10 cellular contexts compared by ENCODE assay signal in the genomic region with DNA sequence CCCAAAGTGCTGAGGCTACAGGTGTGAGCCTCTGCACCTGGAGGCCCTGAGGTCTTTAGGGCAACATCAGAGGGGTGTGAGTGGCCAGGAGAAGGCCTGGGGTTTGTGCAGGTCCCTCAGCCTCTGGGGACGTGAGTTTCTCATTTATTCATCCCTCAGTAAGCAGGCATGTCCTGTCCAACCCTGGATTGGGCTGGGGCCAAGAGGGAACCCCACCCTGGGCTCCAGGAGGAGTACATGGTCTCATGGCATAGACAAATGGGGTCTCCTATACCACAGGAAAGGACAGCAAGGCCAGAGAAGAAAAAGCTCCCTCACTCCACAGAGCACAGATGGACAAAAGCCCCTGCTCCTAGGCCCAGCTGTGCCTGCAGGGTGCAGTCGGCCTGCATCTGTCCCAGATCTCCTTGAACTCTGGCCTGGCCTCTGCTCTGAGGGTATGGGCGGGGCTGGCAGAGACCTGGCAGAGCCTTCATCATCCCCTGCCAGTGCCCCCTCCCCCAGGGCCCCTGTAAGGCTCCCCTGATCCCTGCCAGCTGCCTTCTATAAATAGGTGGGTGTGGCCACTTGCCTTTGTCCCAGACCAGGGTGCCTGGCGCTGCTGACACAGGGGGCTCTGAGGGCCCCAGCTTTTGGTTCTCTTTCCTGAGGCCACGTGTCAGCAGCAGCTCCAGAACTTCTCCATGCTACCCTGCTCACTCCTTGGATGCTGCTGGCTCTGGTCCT. TPM values are rescaled to one million over a fixed set of nuclear protein-coding genes. Genes with fewer than 3 reads are reported as not detected.
A peak's percentile ranks its signal among the peaks of the same experiment; 100 is the strongest.
DNase-seq lines count a peak whose midpoint lies in the region; ATAC-seq and TF ChIP-seq lines count a peak whose summit lies in the region.
"Had no signal": no experiment of that assay in that cellular context is flagged by ENCODE, and none has a peak within 500 bp of the region (broad histone marks: within the 10 kb centered on the region; RNA-seq: fewer than 3 reads in every experiment).

No MANE protein-coding gene starts in this region.

- no peaks in the 10 kb centered on the region for H3K9me3 Mint-ChIP-seq in osteocyte (ENCODE audit: unreplicated experiment)
- H3K9me3 Mint-ChIP-seq in activated CD4-positive, alpha-beta memory T cell treated with anti-CD3 and anti-CD28 coated beads, Interleukin-2, amount 10 ng/mL, durations not matched to agents 7 days and 5 days: no peaks in the 10 kb centered on the region
- H3K9me3 Mint-ChIP-seq: natural killer cell treated with Interleukin-12 subunit alpha and Interleukin-12 subunit beta and Interleukin-15 and Interleukin-18, amount 100 ng/mL, for 72 hours had no signal

- peak overlapping the region in 7 of 11 experiments; percentile 1 to 57 (median 32); a peak in 7 of 22 replicates for H3K27ac ChIP-seq in BLaER1 treated with 17β-estradiol and CSF1 and Interleukin-3, amounts not matched to agents 10 nM and 100 nM

- 0 out of 22 replicates have a peak, but pooled peaks cover 0 to 6% (median 0%) of the 10 kb centered on the region in 11 experiments for H3K27me3 ChIP-seq in BLaER1 treated with 17β-estradiol and CSF1 and Interleukin-3, amounts not matched to agents 10 nM and 100 nM
- H3K27me3 ChIP-seq: body of pancreas had no signal

- DNase-seq in LHCN-M2 (ENCODE audit: low read depth) (peak; percentile 66), fibroblast of the aortic adventitia (ENCODE audit: low read depth) (peak; percentile 37), osteocyte (ENCODE audit: extremely low spot score, unreplicated experiment) (no peak), GM19238 (ENCODE audit: insufficient read length, low spot score) (no peak)
- DNase-seq in stimulated activated CD4-positive, alpha-beta T cell treated with anti-CD3 and anti-CD28 coated beads, Interleukin-2, amount 100 ng/mL, for 48 hours: no peak
- DNase-seq in activated CD4-positive, alpha-beta memory T cell treated with anti-CD3 and anti-CD28 coated beads, Interleukin-2, amount 10 ng/mL, durations not matched to agents 7 days and 5 days: no peak
- DNase-seq: body of pancreas had no signal

- peaks cover 30 to 68% (median 55%) of the 10 kb centered on the region in 10 experiments for H3K4me1 ChIP-seq in BLaER1 treated with 17β-estradiol and CSF1 and Interleukin-3, amounts not matched to agents 10 nM and 100 nM

- H3K9ac ChIP-seq in BLaER1 treated with 17β-estradiol and CSF1 and Interleukin-3, amounts not matched to agents 10 nM and 100 nM: peak overlapping the region in 7 of 11 experiments; percentile 9 to 54 (median 34); a peak in 9 of 22 replicates

- no peaks in the 10 kb centered on the region for H3K27me3 Mint-ChIP-seq in osteocyte (ENCODE audit: unreplicated experiment)
- no peaks in the 10 kb centered on the region for H3K27me3 Mint-ChIP-seq in activated CD4-positive, alpha-beta memory T cell treated with anti-CD3 and anti-CD28 coated beads, Interleukin-2, amount 10 ng/mL, durations not matched to agents 7 days and 5 days

- POLR2A ChIA-PET in activated CD4-positive, alpha-beta memory T cell treated with anti-CD3 and anti-CD28 coated beads, Interleukin-2, amount 10 ng/mL, durations not matched to agents 7 days and 5 days (lab: Charles Lee): no interaction called here

- peak overlapping the region; percentile 44 for H3K4me3 Mint-ChIP-seq in osteocyte (ENCODE audit: unreplicated experiment)
- no peak overlapping the region for H3K4me3 Mint-ChIP-seq in activated CD4-positive, alpha-beta memory T cell treated with anti-CD3 and anti-CD28 coated beads, Interleukin-2, amount 10 ng/mL, durations not matched to agents 7 days and 5 days
- H3K4me3 Mint-ChIP-seq: natural killer cell treated with Interleukin-12 subunit alpha and Interleukin-12 subunit beta and Interleukin-15 and Interleukin-18, amount 100 ng/mL, for 72 hours had no signal

- no peaks in the 10 kb centered on the region for H4K20me1 ChIP-seq in BLaER1 treated with 17β-estradiol and CSF1 and Interleukin-3, amounts not matched to agents 10 nM and 100 nM

- ATAC-seq in HG02798 (IDR thresholded peaks at IDR 0.05; ENCODE audit: poor library complexity, unreplicated experiment): no peak
- ATAC-seq: body of pancreas; natural killer cell treated with Interleukin-12 subunit alpha and Interleukin-12 subunit beta and Interleukin-15 and Interleukin-18, amount 100 ng/mL, for 72 hours had no signal

- no peaks in the 10 kb centered on the region for H3K36me3 ChIP-seq in BLaER1 treated with 17β-estradiol and CSF1 and Interleukin-3, amounts not matched to agents 10 nM and 100 nM

- no peak overlapping the region for H3K4me3 ChIP-seq in BLaER1 treated with 17β-estradiol and CSF1 and Interleukin-3, amounts not matched to agents 10 nM and 100 nM
- H3K4me3 ChIP-seq in fibroblast of the aortic adventitia (ENCODE audit: low read depth, low read length): no peak overlapping the region
- H3K4me3 ChIP-seq: body of pancreas had no signal

- H3K27ac Mint-ChIP-seq in osteocyte (ENCODE audit: unreplicated experiment): peak overlapping the region; percentile 57
- no peak overlapping the region for H3K27ac Mint-ChIP-seq in activated CD4-positive, alpha-beta memory T cell treated with anti-CD3 and anti-CD28 coated beads, Interleukin-2, amount 10 ng/mL, durations not matched to agents 7 days and 5 days
- H3K27ac Mint-ChIP-seq: natural killer cell treated with Interleukin-12 subunit alpha and Interleukin-12 subunit beta and Interleukin-15 and Interleukin-18, amount 100 ng/mL, for 72 hours had no signal

- H3K4me2 ChIP-seq in BLaER1 treated with 17β-estradiol and CSF1 and Interleukin-3, amounts not matched to agents 10 nM and 100 nM: peak overlapping the region; percentile 70 to 92 (median 83)

- no peaks in the 10 kb centered on the region for H3K9me3 ChIP-seq in BLaER1 treated with 17β-estradiol and CSF1 and Interleukin-3, amounts not matched to agents 10 nM and 100 nM (replicated peaks in 1 of 11)
- H3K9me3 ChIP-seq: body of pancreas had no signal

- H3K4me1 Mint-ChIP-seq in osteocyte (ENCODE audit: unreplicated experiment): peaks cover 61% of the 10 kb centered on the region
- H3K4me1 Mint-ChIP-seq in activated CD4-positive, alpha-beta memory T cell treated with anti-CD3 and anti-CD28 coated beads, Interleukin-2, amount 10 ng/mL, durations not matched to agents 7 days and 5 days: no peaks in the 10 kb centered on the region

- H3K36me3 Mint-ChIP-seq in osteocyte (ENCODE audit: unreplicated experiment): peaks cover 7% of the 10 kb centered on the region
- no peaks in the 10 kb centered on the region for H3K36me3 Mint-ChIP-seq in activated CD4-positive, alpha-beta memory T cell treated with anti-CD3 and anti-CD28 coated beads, Interleukin-2, amount 10 ng/mL, durations not matched to agents 7 days and 5 days (ENCODE audit: low read depth)
- H3K36me3 Mint-ChIP-seq: natural killer cell treated with Interleukin-12 subunit alpha and Interleukin-12 subunit beta and Interleukin-15 and Interleukin-18, amount 100 ng/mL, for 72 hours had no signal

- CTCF ChIA-PET in activated CD4-positive, alpha-beta memory T cell treated with anti-CD3 and anti-CD28 coated beads, Interleukin-2, amount 10 ng/mL, durations not matched to agents 7 days and 5 days (lab: Charles Lee): no interaction called here

- TF ChIP-seq CTCF in fibroblast of the aortic adventitia (IDR thresholded peaks at IDR 0.05; ENCODE audit: insufficient read depth, low read length) (no peak), osteocyte (IDR thresholded peaks at IDR 0.05) (no peak)

RNA-seq across cellular contexts. Expression of gene A4GALT, which starts 34.6 kb away (rescaled TPM):
- total RNA-seq in LHCN-M2 (2014; rRNA removed) (22.6 and 29.3 TPM in 2 replicates), fibroblast of the aortic adventitia (ENCODE audit: low replicate concordance) (18.2 and 22.2 TPM in 2 replicates), osteocyte (29.9 and 32.8 TPM in 2 replicates)
- 11.6 TPM for polyA plus RNA-seq in LHCN-M2 (2012)
- total RNA-seq in activated CD4-positive, alpha-beta memory T cell treated with anti-CD3 and anti-CD28 coated beads, Interleukin-2, amount 10 ng/mL, durations not matched to agents 7 days and 5 days: under 1 TPM; 0.58 to 0.63 TPM

RNA-seq across cellular contexts. Expression of gene CYB5R3, which starts 36.9 kb away (rescaled TPM):
- 165 and 193 TPM in 2 replicates for total RNA-seq in LHCN-M2 (2014; rRNA removed)
- 530 TPM for polyA plus RNA-seq in LHCN-M2 (2012)
- 44.4 and 113 TPM in 2 replicates for total RNA-seq in fibroblast of the aortic adventitia (ENCODE audit: low replicate concordance)
- 408 and 430 TPM in 2 replicates for total RNA-seq in osteocyte
- 10 to 100 TPM; 68.4 to 74.3 TPM for total RNA-seq in activated CD4-positive, alpha-beta memory T cell treated with anti-CD3 and anti-CD28 coated beads, Interleukin-2, amount 10 ng/mL, durations not matched to agents 7 days and 5 days

RNA-seq across cellular contexts. Expression of gene ATP5MGL, which starts 45.7 kb away (rescaled TPM):
- total RNA-seq in LHCN-M2 (2014; rRNA removed) (not detected in 2 replicates), fibroblast of the aortic adventitia (ENCODE audit: low replicate concordance) (1.5 and 3.5 TPM in 2 replicates), osteocyte (0.47 and 1.3 TPM in 2 replicates)
- 0.10 TPM for polyA plus RNA-seq in LHCN-M2 (2012)
- 1 to 10 TPM; 1.2 to 1.3 TPM for total RNA-seq in activated CD4-positive, alpha-beta memory T cell treated with anti-CD3 and anti-CD28 coated beads, Interleukin-2, amount 10 ng/mL, durations not matched to agents 7 days and 5 days
- total RNA-seq: body of pancreas had no signal

Comparison
In these comparisons a context has a peak if more than half of its experiments do, and no peak if none do; other contexts are left out.
1. DNase-seq: peak in LHCN-M2 (single experiment) and fibroblast of the aortic adventitia (single experiment); none in osteocyte (single experiment), stimulated activated CD4-positive, alpha-beta T cell treated with anti-CD3 and anti-CD28 coated beads, Interleukin-2, amount 100 ng/mL, for 48 hours (0 of 2), activated CD4-positive, alpha-beta memory T cell treated with anti-CD3 and anti-CD28 coated beads, Interleukin-2, amount 10 ng/mL, durations not matched to agents 7 days and 5 days (single experiment) and GM19238 (single experiment).
2. RNA of gene A4GALT, which starts 34.6 kb away (total RNA-seq): 29.9 to 32.8 TPM in osteocyte, 22.6 to 29.3 TPM in LHCN-M2 and 18.2 to 22.2 TPM in fibroblast of the aortic adventitia; 0.58 to 0.63 TPM in activated CD4-positive, alpha-beta memory T cell treated with anti-CD3 and anti-CD28 coated beads, Interleukin-2, amount 10 ng/mL, durations not matched to agents 7 days and 5 days; every median in the first group is over 10 times any median in the second.